ENCODE assay signal across 9 cellular contexts in the genomic region with DNA sequence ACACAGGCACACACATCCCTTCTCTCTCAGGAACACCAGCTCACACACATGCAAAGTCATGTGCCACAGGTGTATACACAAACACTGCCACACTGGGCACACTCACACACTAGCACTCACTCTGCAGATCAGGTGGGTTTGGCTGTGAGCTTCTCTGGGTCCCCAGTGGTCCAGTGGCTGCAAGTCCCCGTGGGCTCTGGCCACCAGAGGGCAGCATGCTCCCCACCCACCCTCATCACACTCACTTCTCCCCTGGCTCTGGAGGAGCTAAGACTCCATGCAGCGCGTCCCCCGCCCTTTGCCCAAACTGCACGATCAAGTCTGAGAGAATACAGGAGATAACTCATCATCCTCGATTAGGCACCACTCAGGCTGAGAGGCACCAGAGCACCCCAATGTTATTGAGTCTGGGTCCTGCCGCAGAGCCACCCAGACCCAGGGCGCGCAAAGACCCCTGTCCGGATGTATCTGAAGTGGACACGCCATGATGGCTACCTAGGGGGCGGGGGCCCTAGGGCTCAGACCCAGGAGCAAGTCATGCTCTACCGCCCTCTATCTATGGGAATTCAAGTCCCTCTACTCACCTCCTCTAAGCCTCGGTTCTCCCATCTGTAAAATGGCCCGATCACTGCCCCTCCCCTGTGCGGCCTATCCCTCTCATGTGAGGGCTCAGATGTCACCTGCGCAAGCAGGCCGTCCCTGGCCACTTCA.
DNase-seq lines count a peak whose midpoint lies in the region; ATAC-seq, FAIRE-seq and TF ChIP-seq lines count a peak whose summit lies in the region.
"Had no signal": no experiment of that assay in that cellular context is flagged by ENCODE, and none has a peak within 500 bp of the region (broad histone marks: within the 10 kb centered on the region; RNA-seq: fewer than 3 reads in every experiment).

No MANE protein-coding gene starts in this region.

- TF ChIP-seq POLR2A in prostate gland (IDR thresholded peaks at IDR 0.05), result no peak

- H3K9me3 ChIP-seq in prostate gland, result no peaks in the 10 kb centered on the region

- no peaks in the 10 kb centered on the region for H3K4me1 ChIP-seq in prostate gland (replicated peaks)

- intact Hi-C loops in prostate gland (cut with DNase I), result loop anchor here (5.0 kb wide), 1 partner anchor 97 kb away; no protein-coding TSS in a partner anchor

- TF ChIP-seq CTCF in prostate gland (IDR thresholded peaks at IDR 0.05), result peak; percentile 50 to 74 (median 56)

- no peak for ATAC-seq in GM21515 (IDR thresholded peaks at IDR 0.05; ENCODE audit: unreplicated experiment)

- no peak overlapping the region for H3K4me3 ChIP-seq in prostate gland

- no peaks in the 10 kb centered on the region for H3K36me3 ChIP-seq in prostate gland

- peak; percentile 55 for FAIRE-seq in urothelium cell line (lab: Jason Lieb, UNC)
- FAIRE-seq: TTC549 had no signal

- DNase-seq in DMS53 (lab: John Stamatoyannopoulos, UW) (peak; percentile 75), Kasumi-1 (lab: John Stamatoyannopoulos, UW) (peak; percentile 47 to 75), SHP77 treated with DMSO at 0.1 percent for 48 hours (lab: John Stamatoyannopoulos, UW) (peak; percentile 27), glomerular endothelial cell (ENCODE audit: extremely low read depth, low read depth, low spot score) (peak; percentile 7), prostate gland (ENCODE audit: low spot score) (peak; percentile 39), urothelium cell line (ENCODE audit: low spot score) (peak; percentile 81)
- DNase-seq in activated effector memory CD4-positive, alpha-beta T cell treated with Interleukin-2 at 50 U/mL for 16 hours, result peak; percentile 39

- 71% methylated on average over 18 of the region's 18 CpGs for WGBS in prostate gland

- H3K27me3 ChIP-seq in prostate gland (replicated peaks; ENCODE audit: insufficient read depth), result no peaks in the 10 kb centered on the region

- H3K27ac ChIP-seq in prostate gland, result no peak overlapping the region

Comparison
In these comparisons a context has a peak if more than half of its experiments do, and no peak if none do; other contexts are left out.
1. DNase-seq: peak in every context shown above with its lines; median percentile 81 in urothelium cell line; 75 in DMS53; 61 in Kasumi-1; 39 in activated effector memory CD4-positive, alpha-beta T cell treated with Interleukin-2 at 50 U/mL for 16 hours; 39 in prostate gland; 27 in SHP77 treated with DMSO at 0.1 percent for 48 hours; 7 in glomerular endothelial cell.